8 cellular contexts compared by ENCODE assay signal in the genomic region with DNA sequence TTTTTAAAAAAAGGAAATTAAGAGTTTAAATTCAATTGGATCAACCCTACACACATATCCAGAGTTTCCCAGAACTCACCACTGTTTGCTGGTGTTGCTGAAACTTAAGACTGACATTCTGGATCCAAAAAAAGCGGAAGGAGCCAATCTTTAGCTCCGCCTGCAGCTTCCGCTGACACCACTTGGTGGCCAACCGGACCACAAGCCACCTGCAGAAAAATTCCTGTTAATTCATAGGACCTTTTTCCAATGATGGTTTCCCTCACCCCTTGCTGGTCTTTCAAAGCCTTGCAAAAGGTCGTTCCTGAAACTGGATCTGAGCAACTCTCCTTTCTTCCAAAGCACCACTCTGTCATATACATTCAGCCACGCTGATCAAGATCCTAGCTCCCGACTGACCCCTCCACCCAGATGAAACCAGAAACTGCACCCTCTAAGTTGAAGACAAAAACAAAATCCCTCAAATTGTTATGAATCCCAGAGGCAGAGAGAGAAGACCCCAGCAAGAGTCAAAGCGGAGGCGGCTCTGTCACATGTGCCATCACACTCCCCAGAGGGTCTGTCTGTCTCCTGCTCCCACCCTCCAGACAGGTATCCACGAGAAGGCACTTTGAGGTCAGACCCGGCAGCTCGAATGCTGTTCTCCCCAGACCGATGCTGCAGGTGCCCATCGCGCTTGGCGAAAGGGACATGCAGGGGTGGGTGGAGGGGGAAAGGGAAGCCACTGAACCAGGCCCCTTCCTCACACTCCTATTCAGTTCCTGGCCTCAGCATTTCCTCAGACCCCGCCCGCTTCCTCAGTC. TPM values are rescaled to one million over a fixed set of nuclear protein-coding genes. Genes with fewer than 3 reads are reported as not detected.
DNase-seq lines count a peak whose midpoint lies in the region; ATAC-seq, FAIRE-seq and TF ChIP-seq lines count a peak whose summit lies in the region.

No MANE protein-coding gene starts in this region.

- peak in 1 of 2 donors; percentile 6 for ATAC-seq in right cardiac atrium
- ATAC-seq in HG03039 (IDR thresholded peaks at IDR 0.05; ENCODE audit: unreplicated experiment): no peak

- H3K27me3 ChIP-seq in right cardiac atrium (ENCODE audit: control insufficient read depth, insufficient read depth): no peaks in the 10 kb centered on the region

- H3K9me3 ChIP-seq in right cardiac atrium (ENCODE audit: control insufficient read depth, low read length): no peaks in the 10 kb centered on the region

- intact Hi-C loops in right cardiac atrium (cut with DNase I): no loop called here

- under 1% methylated on average over 18 of the region's 18 CpGs for WGBS in right cardiac atrium

- TF ChIP-seq CTCF in GM10266 (IDR thresholded peaks at IDR 0.05; ENCODE audit: control insufficient read depth, insufficient read depth, low read depth, missing control alignments) (no peak), astrocyte of the cerebellum (IDR thresholded peaks at IDR 0.05; ENCODE audit: low read depth, low read length, missing control alignments) (peak; percentile 56)

- H3K4me3 ChIP-seq in astrocyte of the cerebellum (ENCODE audit: low read depth, low read length) (peak overlapping the region; percentile 84), right cardiac atrium (ENCODE audit: low read length) (peak overlapping the region; percentile 94)

- peak; percentile 70 for DNase-seq in ACHN
- peak; percentile 63 for DNase-seq in GM10266 (ENCODE audit: extremely low spot score)
- DNase-seq in HPDE6-E6E7 (ENCODE audit: extremely low spot score): peak; percentile 56
- DNase-seq in RCC 7860 (ENCODE audit: low spot score): peak; percentile 29
- DNase-seq in astrocyte of the cerebellum (ENCODE audit: low read depth): peak; percentile 18
- DNase-seq in right cardiac atrium: peak; percentile 50 to 77 (median 71)
- DNase-seq in retina: peak; percentile 47

- peak; percentile 59 for FAIRE-seq in RCC 7860 (lab: Jason Lieb, UNC)

- H3K4me1 ChIP-seq in right cardiac atrium (ENCODE audit: control insufficient read depth, insufficient read depth, low read length): peaks cover 2% of the 10 kb centered on the region

- peak overlapping the region; percentile 76 for H3K27ac ChIP-seq in right cardiac atrium (ENCODE audit: low read length)

- in situ Hi-C loops in ACHN (cut with HindIII; ENCODE audit: low pct_ligation_motif_present, low pct_unique_long_range_greater_than_20kb, low sequenced_read_pairs): no loop called here
- in situ Hi-C loops in astrocyte of the cerebellum (cut with HindIII; ENCODE audit: low sequenced_read_pairs): no loop called here

RNA-seq across cellular contexts. Expression of a gene that starts 0.8 kb away (rescaled TPM):
- 10 to 100 TPM; 70.6 to 87.3 (median 81.7) TPM for total RNA-seq in right cardiac atrium
- polyA plus RNA-seq in right cardiac atrium: 21.0 TPM

RNA-seq across cellular contexts. Expression of a gene that starts 17.5 kb away (rescaled TPM):
- total RNA-seq in right cardiac atrium: 10 to 100 TPM; 29.9 to 36.6 (median 30.4) TPM
- polyA plus RNA-seq in right cardiac atrium: 38.8 TPM

RNA-seq across cellular contexts. Expression of a gene that starts 17.8 kb away (rescaled TPM):
- total RNA-seq in right cardiac atrium: 10 to 100 TPM; 43.6 to 49.0 (median 46.9) TPM
- 32.7 TPM for polyA plus RNA-seq in right cardiac atrium

RNA-seq across cellular contexts. Expression of a gene that starts 30.2 kb away (rescaled TPM):
- 1 to 10 TPM; 2.9 to 4.7 (median 4.3) TPM for total RNA-seq in right cardiac atrium
- polyA plus RNA-seq in right cardiac atrium: 2.9 TPM

RNA-seq across cellular contexts. Expression of a gene that starts 45.4 kb away (rescaled TPM):
- 1 to 10 TPM in 3 of 4 donors, under 1 TPM in 1; 0.81 to 2.7 (median 2.1) TPM for total RNA-seq in right cardiac atrium
- polyA plus RNA-seq in right cardiac atrium: 1.2 TPM

Comparison
In these comparisons a context has a peak if more than half of its experiments do, and no peak if none do; other contexts are left out.
1. DNase-seq: peak in every context shown above with its lines; median percentile 71 in right cardiac atrium; 70 in ACHN; 63 in GM10266; 56 in HPDE6-E6E7; 47 in retina; 29 in RCC 7860; 18 in astrocyte of the cerebellum.